15 cellular contexts compared by ENCODE assay signal in the genomic region with DNA sequence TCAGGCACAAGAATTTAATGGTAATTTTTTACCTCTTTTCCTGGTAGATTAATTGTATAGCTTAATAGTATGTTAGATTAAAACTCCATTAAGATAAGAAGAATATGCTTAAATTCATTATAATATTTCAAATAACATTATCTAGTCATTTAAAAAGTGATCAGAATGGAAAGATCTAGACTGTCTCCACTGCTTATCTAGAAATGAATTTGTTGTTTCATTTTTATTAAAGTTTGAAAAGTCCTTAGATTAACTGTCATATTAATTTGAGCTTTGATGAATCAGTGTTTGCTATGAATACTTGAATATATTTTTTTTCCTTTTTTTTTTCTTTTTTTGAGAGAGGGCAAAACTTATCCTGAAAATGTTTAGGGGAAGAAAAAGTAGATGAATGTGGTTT.
DNase-seq lines count a peak whose midpoint lies in the region; ATAC-seq and TF ChIP-seq lines count a peak whose summit lies in the region.
"Had no signal": no experiment of that assay in that cellular context is flagged by ENCODE, and none has a peak within 500 bp of the region (broad histone marks: within the 10 kb centered on the region; RNA-seq: fewer than 3 reads in every experiment).

No MANE protein-coding gene starts in this region.

- no peaks in the 10 kb centered on the region for H3K36me3 ChIP-seq in neural progenitor cell
- no peaks in the 10 kb centered on the region for H3K36me3 ChIP-seq in thoracic aorta

- H3K4me1 ChIP-seq in neural progenitor cell (peaks cover 9% of the 10 kb centered on the region), thoracic aorta (ENCODE audit: control insufficient read depth in 1 of 2, low read depth in 2 of 2) (peaks cover 34 to 63% of the 10 kb centered on the region in 2 donors)
- H3K4me1 ChIP-seq: A549 had no signal

- H3K9me3 Mint-ChIP-seq in activated T-cell treated with anti-CD3 and anti-CD28 coated beads, Interleukin-2, amount 50 U/mL, for 24 hours: no peaks in the 10 kb centered on the region
- H3K9me3 Mint-ChIP-seq in activated T-cell treated with anti-CD3 and anti-CD28 coated beads, Interleukin-2, amount 50 U/mL, for 4 hours: no peaks in the 10 kb centered on the region
- H3K9me3 Mint-ChIP-seq in neural progenitor cell (no peaks in the 10 kb centered on the region), immature natural killer cell (peaks cover 0 to 17% (median 2%) of the 10 kb centered on the region in 6 donors)
- H3K9me3 Mint-ChIP-seq: CD8-positive, alpha-beta T cell; H9 had no signal

- H3K9me3 ChIP-seq in neural progenitor cell (ENCODE audit: low read depth) (no peaks in the 10 kb centered on the region), thoracic aorta (no peaks in the 10 kb centered on the region)
- H3K9me3 ChIP-seq: A549 had no signal

- DNase-seq in activated T-cell treated with anti-CD3 and anti-CD28 coated beads, Interleukin-2, amount 50 U/mL, for 24 hours: no peak
- no peak for DNase-seq in activated T-cell treated with anti-CD3 and anti-CD28 coated beads, Interleukin-2, amount 50 U/mL, for 4 hours
- DNase-seq in coronary artery (ENCODE audit: low spot score) (no peak), neural progenitor cell (ENCODE audit: low spot score) (no peak), thoracic aorta (ENCODE audit: low spot score) (no peak), immature natural killer cell (no peak), NCI-H2196 treated with DMSO at 0.1 percent for 48 hours (lab: John Stamatoyannopoulos, UW; ENCODE audit: unreplicated experiment) (no peak)
- no peak for DNase-seq in effector CD4-positive, alpha-beta T cell
- DNase-seq: activated CD8-positive, alpha-beta T cell treated with anti-CD3 and anti-CD28 coated beads, Interleukin-2, amount 10 ng/mL, durations not matched to agents 7 days and 5 days; CD8-positive, alpha-beta T cell; NCI-H1417 treated with DMSO at 0.1 percent for 48 hours; NCI-H345 had no signal

- H3K79me2 ChIP-seq in neural progenitor cell (ENCODE audit: low read depth): no peaks in the 10 kb centered on the region

- peaks cover 3% of the 10 kb centered on the region for H3K4me1 Mint-ChIP-seq in activated T-cell treated with anti-CD3 and anti-CD28 coated beads, Interleukin-2, amount 50 U/mL, for 24 hours (ENCODE audit: low read depth)
- H3K4me1 Mint-ChIP-seq in activated T-cell treated with anti-CD3 and anti-CD28 coated beads, Interleukin-2, amount 50 U/mL, for 4 hours (ENCODE audit: low read depth): peaks cover 5% of the 10 kb centered on the region
- H3K4me1 Mint-ChIP-seq in neural progenitor cell: peaks cover 23% of the 10 kb centered on the region
- no peaks in the 10 kb centered on the region for H3K4me1 Mint-ChIP-seq in immature natural killer cell

- TF ChIP-seq CTCF in coronary artery (IDR thresholded peaks at IDR 0.05) (no peak), neural progenitor cell (IDR thresholded peaks at IDR 0.05) (no peak), thoracic aorta (IDR thresholded peaks at IDR 0.05) (no peak)

- no peaks in the 10 kb centered on the region for H3K36me3 Mint-ChIP-seq in activated T-cell treated with anti-CD3 and anti-CD28 coated beads, Interleukin-2, amount 50 U/mL, for 24 hours (ENCODE audit: low read depth)
- no peaks in the 10 kb centered on the region for H3K36me3 Mint-ChIP-seq in activated T-cell treated with anti-CD3 and anti-CD28 coated beads, Interleukin-2, amount 50 U/mL, for 4 hours (ENCODE audit: insufficient read depth)
- H3K36me3 Mint-ChIP-seq in neural progenitor cell (no peaks in the 10 kb centered on the region), immature natural killer cell (no peaks in the 10 kb centered on the region)
- H3K36me3 Mint-ChIP-seq: CD8-positive, alpha-beta T cell had no signal

- no peaks in the 10 kb centered on the region for H3F3A ChIP-seq in neural progenitor cell (ENCODE audit: low read depth)

- H3K27me3 ChIP-seq in neural progenitor cell (no peaks in the 10 kb centered on the region), thoracic aorta (replicated peaks; ENCODE audit: insufficient read depth) (no peaks in the 10 kb centered on the region)

- H3K4me3 Mint-ChIP-seq in activated T-cell treated with anti-CD3 and anti-CD28 coated beads, Interleukin-2, amount 50 U/mL, for 24 hours: no peak overlapping the region
- H3K4me3 Mint-ChIP-seq in activated T-cell treated with anti-CD3 and anti-CD28 coated beads, Interleukin-2, amount 50 U/mL, for 4 hours: no peak overlapping the region
- no peak overlapping the region for H3K4me3 Mint-ChIP-seq in neural progenitor cell
- H3K4me3 Mint-ChIP-seq in immature natural killer cell: no peak overlapping the region
- H3K4me3 Mint-ChIP-seq: activated CD8-positive, alpha-beta T cell treated with anti-CD3 and anti-CD28 coated beads, Interleukin-2, amount 10 ng/mL, durations not matched to agents 7 days and 5 days; CD8-positive, alpha-beta T cell; H9 had no signal

- no peak for ATAC-seq in activated T-cell treated with anti-CD3 and anti-CD28 coated beads, Interleukin-2, amount 50 U/mL, for 4 hours
- no peak for ATAC-seq in thoracic aorta (ENCODE audit: insufficient number of reproducible peaks, low FRiP score, low read depth)
- ATAC-seq: A549; activated CD8-positive, alpha-beta T cell treated with anti-CD3 and anti-CD28 coated beads, Interleukin-2, amount 10 ng/mL, durations not matched to agents 7 days and 5 days; CD8-positive, alpha-beta T cell had no signal

- peak overlapping the region; percentile 85 for H3K27ac Mint-ChIP-seq in activated T-cell treated with anti-CD3 and anti-CD28 coated beads, Interleukin-2, amount 50 U/mL, for 24 hours
- H3K27ac Mint-ChIP-seq in neural progenitor cell: no peak overlapping the region
- no peak overlapping the region for H3K27ac Mint-ChIP-seq in immature natural killer cell
- H3K27ac Mint-ChIP-seq: activated CD8-positive, alpha-beta T cell treated with anti-CD3 and anti-CD28 coated beads, Interleukin-2, amount 10 ng/mL, durations not matched to agents 7 days and 5 days; CD8-positive, alpha-beta T cell had no signal

- no peak overlapping the region for H3K9ac ChIP-seq in neural progenitor cell

- no peak overlapping the region for H3K4me2 ChIP-seq in neural progenitor cell
- H3K4me2 ChIP-seq: A549 had no signal

- H2AFZ ChIP-seq in neural progenitor cell (replicated peaks): peak overlapping the region; percentile 9

- H4K20me1 ChIP-seq in neural progenitor cell (ENCODE audit: low read depth): no peaks in the 10 kb centered on the region

- H3K27me3 Mint-ChIP-seq in activated T-cell treated with anti-CD3 and anti-CD28 coated beads, Interleukin-2, amount 50 U/mL, for 24 hours: no peaks in the 10 kb centered on the region
- no peaks in the 10 kb centered on the region for H3K27me3 Mint-ChIP-seq in activated T-cell treated with anti-CD3 and anti-CD28 coated beads, Interleukin-2, amount 50 U/mL, for 4 hours (ENCODE audit: low read depth)
- H3K27me3 Mint-ChIP-seq in neural progenitor cell (ENCODE audit: insufficient read depth, low read depth): no peaks in the 10 kb centered on the region
- H3K27me3 Mint-ChIP-seq in immature natural killer cell (ENCODE audit: low read depth in 3 of 3): no peaks in the 10 kb centered on the region

- H3K27ac ChIP-seq in coronary artery (peak overlapping the region; percentile 81 to 91), neural progenitor cell (no peak overlapping the region), thoracic aorta (peak overlapping the region; percentile 81 to 93)
- H3K27ac ChIP-seq: A549 had no signal

- H3K4me3 ChIP-seq in coronary artery: no peak overlapping the region
- H3K4me3 ChIP-seq in neural progenitor cell: no peak overlapping the region
- peak overlapping the region; percentile 28 for H3K4me3 ChIP-seq in thoracic aorta
- H3K4me3 ChIP-seq: A549, GM12878 had no signal
